Comparison of ENCODE assay signal across 27 cellular contexts in genomic region chr3:175919133-175919532, GRCh38.
"Had no signal": no experiment of that assay in that cellular context is flagged by ENCODE, and none has a peak within 500 bp of the region (broad histone marks: within the 10 kb centered on the region; RNA-seq: fewer than 3 reads in every experiment).

No MANE protein-coding gene starts in this region.

- H3K27ac Mint-ChIP-seq: naive thymus-derived CD4-positive, alpha-beta T cell had no signal

- H3K36me3 ChIP-seq: esophagus squamous epithelium, gastrocnemius medialis, heart right ventricle, left lung, lower lobe of right lung had no signal

- H3K4me1 Mint-ChIP-seq: naive thymus-derived CD4-positive, alpha-beta T cell had no signal

- DNase-seq: dermis blood vessel endothelial cell; dorsolateral prefrontal cortex; effector CD4-positive, alpha-beta T cell; effector memory CD4-positive, alpha-beta T cell; erythroblast; esophagus squamous epithelium; foreskin fibroblast; foreskin melanocyte; gastrocnemius medialis; glutamatergic neuron; head of caudate nucleus; heart right ventricle; hippocampal formation; left cardiac atrium; left lung; left ventricle myocardium superior; lower lobe of right lung; mesenchymal stem cell; midbrain; naive thymus-derived CD4-positive, alpha-beta T cell had no signal

- H3K9me3 ChIP-seq: gastrocnemius medialis had no signal

- H3K4me3 ChIP-seq: coronary artery, dorsolateral prefrontal cortex, esophagus squamous epithelium, gastrocnemius medialis, heart right ventricle, left lung, lower lobe of right lung had no signal

- H3K4me1 ChIP-seq: esophagus squamous epithelium, gastrocnemius medialis, heart right ventricle, left lung, lower lobe of right lung had no signal

- H3K27me3 ChIP-seq: dorsolateral prefrontal cortex, esophagus squamous epithelium, gastrocnemius medialis, heart right ventricle, left lung had no signal

- FAIRE-seq: colon, endometrium, islet of Langerhans, keratinocyte had no signal

- H3K36me3 Mint-ChIP-seq: naive thymus-derived CD4-positive, alpha-beta T cell had no signal

- H3K27me3 Mint-ChIP-seq: naive thymus-derived CD4-positive, alpha-beta T cell had no signal

- ATAC-seq: esophagus mucosa; gastrocnemius medialis; heart right ventricle; left cardiac atrium; left lung; left ventricle myocardium superior; naive thymus-derived CD4-positive, alpha-beta T cell had no signal

- H3K27ac ChIP-seq: coronary artery, dorsolateral prefrontal cortex, epithelial cell of prostate, esophagus squamous epithelium, gastrocnemius medialis, heart right ventricle, left lung, lower lobe of right lung had no signal

- H3K4me3 Mint-ChIP-seq: naive thymus-derived CD4-positive, alpha-beta T cell had no signal
